ENCODE assay signal across 8 cellular contexts in the genomic region with DNA sequence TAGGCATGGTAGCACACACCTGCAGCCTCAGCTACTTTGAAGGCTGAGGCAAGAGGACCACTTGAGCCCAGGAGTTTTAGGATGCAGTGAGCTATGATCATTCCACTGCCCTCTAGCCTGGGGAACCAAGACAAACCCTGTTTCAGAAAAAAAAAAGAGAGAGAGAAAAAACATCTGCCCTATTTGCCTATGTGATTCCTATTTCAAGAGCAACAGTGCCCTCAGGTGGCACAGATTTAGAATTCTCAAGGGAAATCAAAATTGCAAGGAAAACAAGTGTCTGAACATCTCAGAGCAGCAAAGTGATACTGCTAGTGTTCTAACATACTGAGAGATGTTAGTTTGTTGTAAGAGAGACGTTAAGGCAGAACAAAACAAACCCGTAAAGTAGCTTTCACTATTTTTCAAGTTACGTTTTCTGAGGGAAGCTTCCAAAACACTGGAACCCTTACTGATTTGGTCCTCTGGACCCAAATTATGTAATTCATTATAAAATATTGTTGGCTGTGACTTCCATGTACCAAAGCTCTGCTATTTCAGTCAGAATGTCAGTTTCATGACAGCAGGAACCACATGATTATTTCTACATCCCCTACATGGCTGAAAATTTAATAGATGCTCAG. TPM values are rescaled to one million over a fixed set of nuclear protein-coding genes. Genes with fewer than 3 reads are reported as not detected.
A peak's percentile ranks its signal among the peaks of the same experiment; 100 is the strongest.
DNase-seq lines count a peak whose midpoint lies in the region; ATAC-seq and TF ChIP-seq lines count a peak whose summit lies in the region.

No MANE protein-coding gene starts in this region.

- POLR2A ChIA-PET in IMR-90 (lab: Charles Lee; ENCODE audit: unreplicated experiment), result interaction anchor here (0.6 kb wide), 1 partner anchor 15 kb away, joined by 7 read pairs; a partner anchor contains a TSS

- intact Hi-C loops in IMR-90 (cut with micrococcal nuclease), result loop anchor here (1.0 to 10.0 kb wide), 4 partner anchors 44 to 747 kb away; a partner anchor contains a TSS

- in situ Hi-C loops in IMR-90 (cut with MboI; ENCODE audit: low sequenced_read_pairs), result loop anchor here (10.0 kb wide), 1 partner anchor 647 kb away; no protein-coding TSS in a partner anchor

- no peak overlapping the region for H4K8ac ChIP-seq in IMR-90 (ENCODE audit: low read depth in 2 of 2, low read length in 2 of 2)

- no peak overlapping the region for H4K91ac ChIP-seq in IMR-90 (ENCODE audit: insufficient read depth, low read depth, low read length)

- no peak overlapping the region for H3K18ac ChIP-seq in IMR-90 (ENCODE audit: low read depth, low read length)

- no peak overlapping the region for H2BK15ac ChIP-seq in IMR-90 (ENCODE audit: low read depth, low read length)

- ATAC-seq in GM21619 (IDR thresholded peaks at IDR 0.05; ENCODE audit: unreplicated experiment) (peak; percentile 75), IMR-90 (ENCODE audit: low read depth) (peak; percentile 77)
- peak; percentile 49 for ATAC-seq in activated naive CD8-positive, alpha-beta T cell treated with anti-CD3 and anti-CD28 coated beads, Interleukin-2, amount 50 U/mL, for 24 hours
- peak; percentile 73 for ATAC-seq in stimulated activated memory B cell treated with anti-CD40 and anti-IgM and Interleukin-4, amounts not matched to agents 10 μg/mL and 1 μg/mL and 100 μg/mL, for 72 hours

- H2AK9ac ChIP-seq in IMR-90 (replicated peaks; ENCODE audit: low read depth, low read length, poor library complexity), result no peak overlapping the region

- peaks cover 2% of the 10 kb centered on the region; the same call in 1 of the 2 replicates for H3K4me1 ChIP-seq in IMR-90 (ENCODE audit: control insufficient read depth, insufficient read depth, low read length)

- H3K79me1 ChIP-seq in IMR-90 (ENCODE audit: low read depth in 1 of 2, low read length in 2 of 2), result peaks cover 0 to 2% of the 10 kb centered on the region in 2 experiments; a peak in 1 of 4 replicates

- peak; percentile 85 for TF ChIP-seq CTCF in IMR-90 (conservative IDR thresholded peaks at IDR 0.05; ENCODE audit: low read depth, low read length)

- no peak overlapping the region for H3K27ac ChIP-seq in IMR-90 (ENCODE audit: insufficient read depth, low read length)

- H2AK5ac ChIP-seq in IMR-90 (ENCODE audit: low read depth, low read length), result no peak overlapping the region

- no peak overlapping the region for H3K4me3 ChIP-seq in IMR-90 (ENCODE audit: insufficient read depth, low read depth, low read length)

- peaks cover 11% of the 10 kb centered on the region for H3K4me1 Mint-ChIP-seq in activated naive CD8-positive, alpha-beta T cell treated with anti-CD3 and anti-CD28 coated beads, Interleukin-2, amount 50 U/mL, for 24 hours
- H3K4me1 Mint-ChIP-seq in immature natural killer cell, result peaks cover 7 to 16% of the 10 kb centered on the region in 2 donors
- H3K4me1 Mint-ChIP-seq in stimulated activated memory B cell treated with anti-CD40 and anti-IgM and Interleukin-4, amounts not matched to agents 10 μg/mL and 1 μg/mL and 100 μg/mL, for 72 hours, result peaks cover 20% of the 10 kb centered on the region

- peak overlapping the region; percentile 29 for H2AFZ ChIP-seq in IMR-90 (replicated peaks; ENCODE audit: low read length, poor library complexity)

- no peak overlapping the region for H3K4me2 ChIP-seq in IMR-90 (ENCODE audit: low read depth, low read length)

- H3K9me3 ChIP-seq in IMR-90 (ENCODE audit: control insufficient read depth, insufficient read depth, low read length), result no peaks in the 10 kb centered on the region

- no CpG with 5 or more reads among the region's 3 CpGs for WGBS in IMR-90 (ENCODE audit: extremely low coverage in 2 of 2, insufficient read length in 1 of 2), 2 experiments

- BruUV-seq in IMR-90 (replicated peaks; lab: Mats Ljungman, UMichigan), result no TSS peak

- no peak overlapping the region for H3K4ac ChIP-seq in IMR-90 (ENCODE audit: low read depth, low read length)

- no peaks in the 10 kb centered on the region for H3K9me3 Mint-ChIP-seq in activated naive CD8-positive, alpha-beta T cell treated with anti-CD3 and anti-CD28 coated beads, Interleukin-2, amount 50 U/mL, for 24 hours
- H3K9me3 Mint-ChIP-seq in immature natural killer cell, result no peaks in the 10 kb centered on the region
- no peaks in the 10 kb centered on the region for H3K9me3 Mint-ChIP-seq in stimulated activated memory B cell treated with anti-CD40 and anti-IgM and Interleukin-4, amounts not matched to agents 10 μg/mL and 1 μg/mL and 100 μg/mL, for 72 hours

- H3K27me3 ChIP-seq in IMR-90 (ENCODE audit: control insufficient read depth, insufficient read depth, low read length), result no peaks in the 10 kb centered on the region

- H3K36me3 Mint-ChIP-seq in activated naive CD8-positive, alpha-beta T cell treated with anti-CD3 and anti-CD28 coated beads, Interleukin-2, amount 50 U/mL, for 24 hours (ENCODE audit: low read depth), result peaks cover 8% of the 10 kb centered on the region
- peaks cover 15 to 22% (median 20%) of the 10 kb centered on the region in 3 donors for H3K36me3 Mint-ChIP-seq in immature natural killer cell
- H3K36me3 Mint-ChIP-seq in stimulated activated memory B cell treated with anti-CD40 and anti-IgM and Interleukin-4, amounts not matched to agents 10 μg/mL and 1 μg/mL and 100 μg/mL, for 72 hours, result peaks cover 19% of the 10 kb centered on the region

- H4K20me1 ChIP-seq in IMR-90 (ENCODE audit: insufficient read depth, low read length), result no peaks in the 10 kb centered on the region

- no peak overlapping the region for H3K56ac ChIP-seq in IMR-90 (ENCODE audit: extremely low read depth, insufficient read depth, low read length)

- H3K27ac Mint-ChIP-seq in activated naive CD8-positive, alpha-beta T cell treated with anti-CD3 and anti-CD28 coated beads, Interleukin-2, amount 50 U/mL, for 24 hours, result no peak overlapping the region
- H3K27ac Mint-ChIP-seq in immature natural killer cell, result peak overlapping the region in 5 of 6 donors; percentile 9 to 66 (median 47)
- peak overlapping the region; percentile 50 for H3K27ac Mint-ChIP-seq in stimulated activated memory B cell treated with anti-CD40 and anti-IgM and Interleukin-4, amounts not matched to agents 10 μg/mL and 1 μg/mL and 100 μg/mL, for 72 hours

- no peak overlapping the region for H2BK5ac ChIP-seq in IMR-90 (ENCODE audit: low read depth, low read length, poor library complexity, severe bottlenecking)

- H3K14ac ChIP-seq in IMR-90 (replicated peaks; ENCODE audit: low read depth, low read length), result no peak overlapping the region

- H3K23ac ChIP-seq in IMR-90 (ENCODE audit: low read depth, low read length), result no peak overlapping the region

- no peaks in the 10 kb centered on the region for H3K9me1 ChIP-seq in IMR-90 (ENCODE audit: insufficient read depth, low read length)

- no peak overlapping the region for H4K5ac ChIP-seq in IMR-90 (ENCODE audit: low read depth, low read length)

- no peak for TF ChIP-seq POLR2A in IMR-90 (IDR thresholded peaks at IDR 0.05; ENCODE audit: low read depth, low read length)

- DNase-seq in activated CD4-positive, CD25-positive, alpha-beta regulatory T cell (lab: John Stamatoyannopoulos, UW), result peak in 3 of 4 experiments; percentile 1 to 11 (median 8)
- no peak for DNase-seq in activated CD4-positive, CD25-positive, alpha-beta regulatory T cell treated with anti-CD3 and anti-CD28 coated beads, Interleukin-2, amount 50 U/mL, for 72 hours
- peak; percentile 79 for DNase-seq in IMR-90
- peak; percentile 85 for DNase-seq in OCI-M1 (lab: John Stamatoyannopoulos, UW)
- DNase-seq in activated naive CD8-positive, alpha-beta T cell treated with anti-CD3 and anti-CD28 coated beads, Interleukin-2, amount 50 U/mL, for 24 hours, result peak; percentile 27
- DNase-seq in immature natural killer cell, result peak; percentile 36 to 58 (median 48)

- H2BK120ac ChIP-seq in IMR-90 (ENCODE audit: low read depth, low read length), result no peak overlapping the region

- peak; percentile 88 for TF ChIP-seq RAD21 in IMR-90 (IDR thresholded peaks at IDR 0.05; ENCODE audit: low read length)

- H2BK20ac ChIP-seq in IMR-90 (ENCODE audit: low read depth, low read length), result no peak overlapping the region

- H3K36me3 ChIP-seq in IMR-90 (ENCODE audit: control insufficient read depth, insufficient read depth, low read length), result peaks cover 24% of the 10 kb centered on the region

- no peak overlapping the region for H3K9ac ChIP-seq in IMR-90 (ENCODE audit: low read depth, low read length)

- dilution Hi-C loops in IMR-90 (cut with HindIII; ENCODE audit: low sequenced_read_pairs, unreplicated experiment), result no loop called here

- no peak overlapping the region for H3K4me3 Mint-ChIP-seq in activated naive CD8-positive, alpha-beta T cell treated with anti-CD3 and anti-CD28 coated beads, Interleukin-2, amount 50 U/mL, for 24 hours
- no peak overlapping the region for H3K4me3 Mint-ChIP-seq in immature natural killer cell
- H3K4me3 Mint-ChIP-seq in stimulated activated memory B cell treated with anti-CD40 and anti-IgM and Interleukin-4, amounts not matched to agents 10 μg/mL and 1 μg/mL and 100 μg/mL, for 72 hours, result no peak overlapping the region

- H3K27me3 Mint-ChIP-seq in activated naive CD8-positive, alpha-beta T cell treated with anti-CD3 and anti-CD28 coated beads, Interleukin-2, amount 50 U/mL, for 24 hours, result no peaks in the 10 kb centered on the region
- H3K27me3 Mint-ChIP-seq in immature natural killer cell (ENCODE audit: low read depth in 3 of 3), result peaks cover 0 to 3% (median 3%) of the 10 kb centered on the region in 3 donors
- no peaks in the 10 kb centered on the region for H3K27me3 Mint-ChIP-seq in stimulated activated memory B cell treated with anti-CD40 and anti-IgM and Interleukin-4, amounts not matched to agents 10 μg/mL and 1 μg/mL and 100 μg/mL, for 72 hours

- CTCF ChIA-PET in IMR-90 (lab: Yijun Ruan, JAX), result interaction anchor here (0.5 to 1.7 kb wide), 12 partner anchors 8 to 478 kb away, joined by 3 to 13 read pairs (median 4); no protein-coding TSS in a partner anchor

TF ChIP-seq in IMR-90, 13 proteins besides CTCF, POLR2A, EP300 and RAD21:
- TF ChIP-seq CHD1 (IDR thresholded peaks at IDR 0.05; ENCODE audit: low read depth, low read length) (no peak), MAZ (IDR thresholded peaks at IDR 0.05; ENCODE audit: borderline replicate concordance, low read depth, low read length) (no peak), SMC3 (IDR thresholded peaks at IDR 0.05; ENCODE audit: low read depth, low read length) (peak; percentile 72)

RNA-seq across cellular contexts. Expression of a gene that starts 7.9 kb away (rescaled TPM):
- 36.4 and 52.2 TPM in 2 replicates for total RNA-seq in IMR-90 (2012; rRNA removed)
- polyA plus RNA-seq in IMR-90 (2012; rRNA removed), result 38.8 and 49.7 TPM in 2 replicates
- polyA plus RNA-seq in IMR-90 (2012; cell fraction: cytosol; rRNA removed), result 13.2 and 20.5 TPM in 2 replicates
- 20.3 and 254 TPM in 2 replicates for polyA plus RNA-seq in IMR-90 (2012; cell fraction: nucleus; rRNA removed; ENCODE audit: low replicate concordance)
- polyA plus RNA-seq in immature natural killer cell, result 10 to 100 TPM; 31.0 to 37.1 (median 36.4) TPM

RNA-seq across cellular contexts. Expression of a gene that starts 15.2 kb away (rescaled TPM):
- total RNA-seq in IMR-90 (2012; rRNA removed), result 9.0 and 11.4 TPM in 2 replicates
- 5.5 and 5.7 TPM in 2 replicates for polyA plus RNA-seq in IMR-90 (2012; rRNA removed)
- 1.5 and 1.9 TPM in 2 replicates for polyA plus RNA-seq in IMR-90 (2012; cell fraction: cytosol; rRNA removed)
- polyA plus RNA-seq in IMR-90 (2012; cell fraction: nucleus; rRNA removed; ENCODE audit: low replicate concordance), result 2.0 and 4.7 TPM in 2 replicates
- polyA plus RNA-seq in immature natural killer cell, result 10 to 100 TPM in 1 of 3 donors, 1 to 10 TPM in 2; 8.9 to 15.7 (median 9.8) TPM
